9 cellular contexts compared by ENCODE assay signal in the genomic region with DNA sequence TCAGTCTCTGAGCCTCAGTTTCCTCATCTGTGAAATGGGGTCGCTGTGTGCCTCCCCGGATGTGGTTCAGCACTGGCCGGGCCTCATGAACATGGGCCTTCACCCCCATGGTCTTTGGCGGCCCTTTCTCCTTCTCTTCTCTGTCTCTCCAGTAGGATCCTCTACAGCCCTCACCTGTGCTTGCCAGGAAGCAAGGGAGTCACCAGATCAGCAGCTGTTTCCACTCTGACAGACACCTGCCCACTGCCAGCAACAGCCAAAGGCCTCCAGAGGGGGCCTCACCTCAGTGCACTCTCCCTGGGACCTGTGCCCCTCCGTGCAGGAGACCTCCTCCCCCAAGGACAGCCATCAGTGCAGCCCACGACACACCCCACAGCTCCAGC.
DNase-seq lines count a peak whose midpoint lies in the region; ATAC-seq, FAIRE-seq and TF ChIP-seq lines count a peak whose summit lies in the region.
"Had no signal": no experiment of that assay in that cellular context is flagged by ENCODE, and none has a peak within 500 bp of the region (broad histone marks: within the 10 kb centered on the region; RNA-seq: fewer than 3 reads in every experiment).

No MANE protein-coding gene starts in this region.

- H3K9me2 ChIP-seq in SU-DHL-6 (replicated peaks; ENCODE audit: insufficient read depth, low read length): no peaks in the 10 kb centered on the region

- H3K9me3 ChIP-seq in SU-DHL-6 (ENCODE audit: insufficient read depth, low read length) (no peaks in the 10 kb centered on the region), mucosa of descending colon (no peaks in the 10 kb centered on the region)
- H3K9me3 ChIP-seq: pancreas had no signal

- H3K36me3 ChIP-seq in SU-DHL-6 (ENCODE audit: low read length): no peaks in the 10 kb centered on the region
- H3K36me3 ChIP-seq in mucosa of descending colon (ENCODE audit: low read depth): no peaks in the 10 kb centered on the region
- H3K36me3 ChIP-seq: pancreas had no signal

- H3K4me3 ChIP-seq in SU-DHL-6 (ENCODE audit: insufficient read depth, low read length, poor library complexity, severe bottlenecking): peak overlapping the region; percentile 28
- no peak overlapping the region for H3K4me3 ChIP-seq in mucosa of descending colon
- H3K4me3 ChIP-seq: pancreas had no signal

- peaks cover 13% of the 10 kb centered on the region; the same call in 1 of the 2 replicates for H3F3A ChIP-seq in SU-DHL-6 (ENCODE audit: insufficient read depth)

- peak overlapping the region; percentile 32 for H2AFZ ChIP-seq in SU-DHL-6 (ENCODE audit: low read depth, low read length, severe bottlenecking)

- DNase-seq in mucosa of descending colon (no peak), RKO (ENCODE audit: low spot score) (no peak), left cardiac atrium (no peak), RCC 7860 (ENCODE audit: low spot score) (no peak)
- no peak for DNase-seq in stimulated activated CD4-positive, alpha-beta T cell treated with anti-CD3 and anti-CD28 coated beads, Interleukin-15, amount 100 ng/mL, for 24 hours
- DNase-seq: pancreas had no signal

- no peak for FAIRE-seq in RCC 7860 (lab: Jason Lieb, UNC)
- FAIRE-seq: pancreas had no signal

- no peaks in the 10 kb centered on the region for H3K79me2 ChIP-seq in SU-DHL-6 (ENCODE audit: insufficient read depth, low read length)

- H3K9ac ChIP-seq in SU-DHL-6 (ENCODE audit: low read length): peak overlapping the region; percentile 48

- H3K27me3 ChIP-seq in SU-DHL-6 (ENCODE audit: low read length): no peaks in the 10 kb centered on the region
- H3K27me3 ChIP-seq: pancreas had no signal

- no peaks in the 10 kb centered on the region for H3K4me1 ChIP-seq in mucosa of descending colon (ENCODE audit: low read depth)
- H3K4me1 ChIP-seq: pancreas had no signal

- intact Hi-C loops in mucosa of descending colon (cut with DNase I, micrococcal nuclease) (no loop called here), left cardiac atrium (cut with DNase I) (no loop called here)

- TF ChIP-seq CTCF in SU-DHL-6 (IDR thresholded peaks at IDR 0.05; ENCODE audit: insufficient read depth, low read length, poor library complexity, severe bottlenecking): peak; percentile 17
- no peak for TF ChIP-seq CTCF in mucosa of descending colon (IDR thresholded peaks at IDR 0.05)

- no peaks in the 10 kb centered on the region for H4K20me1 ChIP-seq in SU-DHL-6 (ENCODE audit: low read depth, low read length)

- peak overlapping the region; percentile 55 for H3K4me2 ChIP-seq in SU-DHL-6 (ENCODE audit: low read depth, low read length, poor library complexity, severe bottlenecking)

- peak; percentile 26 for ATAC-seq in GM18502 (IDR thresholded peaks at IDR 0.05; ENCODE audit: poor library complexity, unreplicated experiment)
- peak; percentile 35 for ATAC-seq in HG02981 (IDR thresholded peaks at IDR 0.05; ENCODE audit: unreplicated experiment)
- peak; percentile 24 for ATAC-seq in mucosa of descending colon
- no peak for ATAC-seq in left cardiac atrium
- ATAC-seq: pancreas had no signal

- peak overlapping the region; percentile 88 for H3K27ac ChIP-seq in SU-DHL-6 (ENCODE audit: low read depth, low read length)
- H3K27ac ChIP-seq: pancreas had no signal

Comparison
In these comparisons a context has a peak if more than half of its experiments do, and no peak if none do; other contexts are left out.
1. ATAC-seq: peak in GM18502 (single experiment), HG02981 (single experiment) and mucosa of descending colon (single experiment); none in left cardiac atrium (0 of 2).